ENCODE assay signal across 1 cellular context in genomic region chr1:221983444-221983843, GRCh38.
TF ChIP-seq lines count a peak whose summit lies in the region.

No MANE protein-coding gene starts in this region.

TF ChIP-seq in H1, 55 proteins besides CTCF, POLR2A, EP300 and RAD21:
- TF ChIP-seq GABPA (IDR thresholded peaks at IDR 0.05; ENCODE audit: borderline replicate concordance, insufficient read depth, low read length), result no peak
- no peak for TF ChIP-seq BRCA1 (IDR thresholded peaks at IDR 0.05; ENCODE audit: low read depth, low read length)
- no peak for TF ChIP-seq ATF3 (IDR thresholded peaks at IDR 0.05; ENCODE audit: insufficient read depth, low read depth, low read length)
- no peak for TF ChIP-seq JUN (IDR thresholded peaks at IDR 0.05; ENCODE audit: low read depth, low read length)
- TF ChIP-seq SP1 (IDR thresholded peaks at IDR 0.05; ENCODE audit: low read depth, low read length), result no peak
- no peak for TF ChIP-seq TAF7 (optimal IDR thresholded peaks at IDR 0.05; ENCODE audit: borderline replicate concordance, low read depth, low read length)
- TF ChIP-seq KDM1A (IDR thresholded peaks at IDR 0.05; ENCODE audit: borderline replicate concordance, low read length), result no peak
